In the genomic region with DNA sequence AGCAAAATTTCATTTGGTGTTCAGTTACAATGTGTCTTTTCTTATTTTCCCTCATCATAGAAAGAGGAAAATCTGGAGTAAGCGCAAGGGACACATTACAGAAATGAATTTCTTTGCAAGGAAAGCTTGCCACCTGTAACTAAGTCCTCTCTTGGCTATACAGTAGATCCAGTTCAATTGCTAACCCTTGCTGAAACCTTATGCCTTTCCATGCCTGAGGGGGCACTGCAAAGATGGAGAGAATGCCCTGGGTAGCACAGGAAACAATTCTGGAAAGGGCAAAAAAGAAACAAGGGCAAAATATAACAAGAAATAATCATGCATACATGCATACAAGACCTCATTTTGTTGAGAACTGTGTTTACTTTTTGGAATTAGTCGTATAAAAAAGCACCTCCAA, we compare ENCODE assay signal across 18 cellular contexts. TPM values are rescaled to one million over a fixed set of nuclear protein-coding genes. Genes with fewer than 3 reads are reported as not detected.
DNase-seq lines count a peak whose midpoint lies in the region; ATAC-seq and TF ChIP-seq lines count a peak whose summit lies in the region.
"Had no signal": no experiment of that assay in that cellular context is flagged by ENCODE, and none has a peak within 500 bp of the region (broad histone marks: within the 10 kb centered on the region; RNA-seq: fewer than 3 reads in every experiment).

No MANE protein-coding gene starts in this region.

- H3K36me3 ChIP-seq in iPS-20b (ENCODE audit: insufficient read depth, low read depth, low read length) (no peaks in the 10 kb centered on the region), psoas muscle (ENCODE audit: insufficient read depth in 1 of 2, low read depth in 1 of 2) (no peaks in the 10 kb centered on the region)

- H3K9ac ChIP-seq in iPS-20b (ENCODE audit: low read depth, low read length): no peak overlapping the region

- intact Hi-C loops in psoas muscle (cut with DNase I): loop anchor here in 1 of 2 donors (10.0 kb wide), 1 partner anchor 418 kb away; no protein-coding TSS in a partner anchor

- 73 to 79% (median 76%) methylated on average over 2 of the region's 2 CpGs for WGBS in psoas muscle, 3 donors

- H3K27me3 ChIP-seq in iPS-20b (ENCODE audit: insufficient read depth, low read length) (peaks cover 20% of the 10 kb centered on the region), psoas muscle (ENCODE audit: insufficient read depth in 3 of 3, low read length in 2 of 3) (peaks cover 0 to 13% (median 0%) of the 10 kb centered on the region in 3 donors)

- DNase-seq in NCI-H2107 treated with DMSO at 0.1 percent for 48 hours (lab: John Stamatoyannopoulos, UW; ENCODE audit: unreplicated experiment): peak; percentile 6
- no peak for DNase-seq in NCI-H2107 (lab: John Stamatoyannopoulos, UW)
- DNase-seq in NCI-H69 (lab: John Stamatoyannopoulos, UW): peak; percentile 55
- no peak for DNase-seq in psoas muscle
- DNase-seq in effector CD8-positive, alpha-beta T cell (lab: John Stamatoyannopoulos, UW): no peak
- DNase-seq in NCI-H187 (lab: John Stamatoyannopoulos, UW): no peak
- DNase-seq: IMR-90, Kasumi-1, NCI-H1105 treated with DMSO at 0.1 percent for 48 hours, NCI-H187 treated with DMSO at 0.1 percent for 48 hours, NCI-H226, NCI-H774, SIG-M5 had no signal

- H3K27ac ChIP-seq in iPS-20b (ENCODE audit: low read length) (no peak overlapping the region), psoas muscle (peak overlapping the region; percentile 3)
- H3K27ac ChIP-seq: C4-2B had no signal

- ATAC-seq in psoas muscle (no peak), HG03196 (IDR thresholded peaks at IDR 0.05; ENCODE audit: unreplicated experiment) (no peak)
- ATAC-seq: HCT116 had no signal

- H3K4me3 ChIP-seq in iPS-20b (ENCODE audit: low read length) (peak overlapping the region; percentile 93; the same call in 1 of the 2 replicates), psoas muscle (peak overlapping the region; percentile 77)

- H3K9me3 ChIP-seq in iPS-20b (ENCODE audit: insufficient read depth, low read depth, low read length) (no peaks in the 10 kb centered on the region), psoas muscle (no peaks in the 10 kb centered on the region)

- H3K4me1 ChIP-seq in iPS-20b (ENCODE audit: insufficient read depth, low read length) (peaks cover 51% of the 10 kb centered on the region), psoas muscle (no peaks in the 10 kb centered on the region)

- no peak for TF ChIP-seq CTCF in psoas muscle (IDR thresholded peaks at IDR 0.05)

RNA-seq across cellular contexts. Expression of a gene that starts 4.3 kb away (rescaled TPM):
- 10 to 100 TPM in 1 of 4 donors, 1 to 10 TPM in 3; 5.1 to 15.7 (median 5.8) TPM for total RNA-seq in psoas muscle
- polyA plus RNA-seq in psoas muscle: 1 to 10 TPM; 3.6 to 9.9 (median 6.5) TPM
- total RNA-seq: A172, IMR-90 had no signal
- polyA plus RNA-seq: IMR-90 had no signal

Comparison
In these comparisons a context has a peak if more than half of its experiments do, and no peak if none do; other contexts are left out.
1. DNase-seq: peak in NCI-H2107 treated with DMSO at 0.1 percent for 48 hours (single experiment) and NCI-H69 (single experiment); none in NCI-H2107 (single experiment), psoas muscle (0 of 2), effector CD8-positive, alpha-beta T cell (single experiment) and NCI-H187 (0 of 2).